In genomic region chr7:11104578-11104977, GRCh38 we compare ENCODE assay signal across 22 cellular contexts.
"Had no signal": no experiment of that assay in that cellular context is flagged by ENCODE, and none has a peak within 500 bp of the region (broad histone marks: within the 10 kb centered on the region; RNA-seq: fewer than 3 reads in every experiment).

No MANE protein-coding gene starts in this region.

- H3K27ac ChIP-seq: colonic mucosa, gastrocnemius medialis, left lung, pancreas, right lobe of liver, suprapubic skin, transverse colon, upper lobe of right lung, uterus had no signal

- H3K4me1 Mint-ChIP-seq: naive thymus-derived CD8-positive, alpha-beta T cell; nephron progenitor cell; stimulated activated naive CD8-positive, alpha-beta T cell treated with anti-CD3 and anti-CD28 coated beads, Interleukin-15, amount 100 ng/mL, for 72 hours had no signal

- H3K27ac Mint-ChIP-seq: dendritic cell treated with granulocyte-macrophage colony-stimulating factor and Interleukin-4, amounts not matched to agents 40 ng/mL and 50 ng/mL, for 4 days; effector memory CD8-positive, alpha-beta T cell; naive thymus-derived CD8-positive, alpha-beta T cell; stimulated activated naive CD8-positive, alpha-beta T cell treated with anti-CD3 and anti-CD28 coated beads, Interleukin-15, amount 100 ng/mL, for 72 hours had no signal

- H3K36me3 ChIP-seq: colonic mucosa, gastrocnemius medialis, left lung, pancreas, right lobe of liver, transverse colon, uterus had no signal

- ATAC-seq: effector memory CD8-positive, alpha-beta T cell; gastrocnemius medialis; left cardiac atrium; left lung; naive thymus-derived CD8-positive, alpha-beta T cell; pancreas; right lobe of liver; stimulated activated naive CD8-positive, alpha-beta T cell treated with anti-CD3 and anti-CD28 coated beads, Interleukin-15, amount 100 ng/mL, for 72 hours; upper lobe of right lung had no signal

- DNase-seq: colonic mucosa; effector memory CD8-positive, alpha-beta T cell; foreskin fibroblast; gastrocnemius medialis; head of caudate nucleus; left cardiac atrium; left lung; mesendoderm; naive thymus-derived CD8-positive, alpha-beta T cell; nephron progenitor cell; pancreas; right lobe of liver; small intestine; stimulated activated CD4-positive, alpha-beta T cell treated with anti-CD3 and anti-CD28 coated beads, Interleukin-15, amount 100 ng/mL, for 24 hours; stimulated activated CD4-positive, alpha-beta T cell treated with anti-CD3 and anti-CD28 coated beads, Interleukin-2, amount 100 ng/mL, for 48 hours; stimulated activated naive CD4-positive, alpha-beta T cell; stimulated activated naive CD8-positive, alpha-beta T cell treated with anti-CD3 and anti-CD28 coated beads, Interleukin-15, amount 100 ng/mL, for 72 hours; transverse colon; upper lobe of right lung; uterus had no signal

- H3K27me3 Mint-ChIP-seq: dendritic cell treated with granulocyte-macrophage colony-stimulating factor and Interleukin-4, amounts not matched to agents 40 ng/mL and 50 ng/mL, for 4 days; effector memory CD8-positive, alpha-beta T cell; naive thymus-derived CD8-positive, alpha-beta T cell; stimulated activated naive CD8-positive, alpha-beta T cell treated with anti-CD3 and anti-CD28 coated beads, Interleukin-15, amount 100 ng/mL, for 72 hours had no signal

- H3K4me3 Mint-ChIP-seq: dendritic cell treated with granulocyte-macrophage colony-stimulating factor and Interleukin-4, amounts not matched to agents 40 ng/mL and 50 ng/mL, for 4 days; effector memory CD8-positive, alpha-beta T cell; naive thymus-derived CD8-positive, alpha-beta T cell; nephron progenitor cell; stimulated activated naive CD8-positive, alpha-beta T cell treated with anti-CD3 and anti-CD28 coated beads, Interleukin-15, amount 100 ng/mL, for 72 hours had no signal

- H3K4me1 ChIP-seq: colonic mucosa, gastrocnemius medialis, left lung, pancreas, right lobe of liver, suprapubic skin, transverse colon, upper lobe of right lung, uterus had no signal

- H3K27me3 ChIP-seq: colonic mucosa, gastrocnemius medialis, left lung, pancreas, right lobe of liver, suprapubic skin, transverse colon, upper lobe of right lung, uterus had no signal

- H3K4me3 ChIP-seq: colonic mucosa, gastrocnemius medialis, left lung, pancreas, right lobe of liver, suprapubic skin, transverse colon, upper lobe of right lung, uterus had no signal

- H3K9me3 Mint-ChIP-seq: dendritic cell treated with granulocyte-macrophage colony-stimulating factor and Interleukin-4, amounts not matched to agents 40 ng/mL and 50 ng/mL, for 4 days; effector memory CD8-positive, alpha-beta T cell; naive thymus-derived CD8-positive, alpha-beta T cell; nephron progenitor cell; stimulated activated naive CD8-positive, alpha-beta T cell treated with anti-CD3 and anti-CD28 coated beads, Interleukin-15, amount 100 ng/mL, for 72 hours had no signal
